1 cellular context compared by ENCODE assay signal in the genomic region with DNA sequence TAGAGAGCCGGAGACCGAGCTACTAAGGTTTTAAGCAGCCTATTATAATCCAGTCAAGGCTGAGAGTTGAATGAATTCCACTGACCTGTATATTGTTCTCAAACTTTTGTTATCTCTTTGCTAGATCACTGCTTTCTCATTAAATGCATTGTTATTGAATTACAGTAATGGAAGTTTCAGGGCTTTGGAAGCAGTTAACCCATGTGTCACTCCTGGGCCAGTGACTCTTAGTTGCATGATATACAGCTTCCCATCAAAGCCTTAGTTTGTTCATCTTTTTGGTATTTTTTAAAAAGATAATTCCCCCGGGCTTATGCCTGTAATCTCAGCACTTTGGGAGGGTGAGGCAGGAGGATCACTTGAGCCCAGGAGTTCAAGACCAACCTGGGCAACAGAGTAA.
TF ChIP-seq lines count a peak whose summit lies in the region.

No MANE protein-coding gene starts in this region.

TF ChIP-seq in SK-N-SH treated with all-trans-retinoic acid at 6 μM for 48 hours, 23 proteins besides CTCF, POLR2A, EP300 and RAD21 (continued from another document):
- TF ChIP-seq, protein P1, sequence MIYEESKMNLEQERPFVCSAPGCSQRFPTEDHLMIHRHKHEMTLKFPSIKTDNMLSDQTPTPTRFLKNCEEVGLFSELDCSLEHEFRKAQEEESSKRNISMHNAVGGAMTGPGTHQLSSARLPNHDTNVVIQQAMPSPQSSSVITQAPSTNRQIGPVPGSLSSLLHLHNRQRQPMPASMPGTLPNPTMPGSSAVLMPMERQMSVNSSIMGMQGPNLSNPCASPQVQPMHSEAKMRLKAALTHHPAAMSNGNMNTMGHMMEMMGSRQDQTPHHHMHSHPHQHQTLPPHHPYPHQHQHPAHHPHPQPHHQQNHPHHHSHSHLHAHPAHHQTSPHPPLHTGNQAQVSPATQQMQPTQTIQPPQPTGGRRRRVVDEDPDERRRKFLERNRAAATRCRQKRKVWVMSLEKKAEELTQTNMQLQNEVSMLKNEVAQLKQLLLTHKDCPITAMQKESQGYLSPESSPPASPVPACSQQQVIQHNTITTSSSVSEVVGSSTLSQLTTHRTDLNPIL (CRISPR knock-in tag; IDR thresholded peaks at IDR 0.05; ENCODE audit: low read depth) = peak; percentile 92
- no peak for TF ChIP-seq TCF4 (CRISPR knock-in tag; IDR thresholded peaks at IDR 0.05; ENCODE audit: borderline replicate concordance)
- peak; percentile 72 for TF ChIP-seq ZFP3 (CRISPR knock-in tag; IDR thresholded peaks at IDR 0.05)
- no peak for TF ChIP-seq TOX (CRISPR knock-in tag; IDR thresholded peaks at IDR 0.05; ENCODE audit: borderline replicate concordance)
- TF ChIP-seq ESRRG (CRISPR knock-in tag; IDR thresholded peaks at IDR 0.05) = peak; percentile 85
- TF ChIP-seq, protein P2, sequence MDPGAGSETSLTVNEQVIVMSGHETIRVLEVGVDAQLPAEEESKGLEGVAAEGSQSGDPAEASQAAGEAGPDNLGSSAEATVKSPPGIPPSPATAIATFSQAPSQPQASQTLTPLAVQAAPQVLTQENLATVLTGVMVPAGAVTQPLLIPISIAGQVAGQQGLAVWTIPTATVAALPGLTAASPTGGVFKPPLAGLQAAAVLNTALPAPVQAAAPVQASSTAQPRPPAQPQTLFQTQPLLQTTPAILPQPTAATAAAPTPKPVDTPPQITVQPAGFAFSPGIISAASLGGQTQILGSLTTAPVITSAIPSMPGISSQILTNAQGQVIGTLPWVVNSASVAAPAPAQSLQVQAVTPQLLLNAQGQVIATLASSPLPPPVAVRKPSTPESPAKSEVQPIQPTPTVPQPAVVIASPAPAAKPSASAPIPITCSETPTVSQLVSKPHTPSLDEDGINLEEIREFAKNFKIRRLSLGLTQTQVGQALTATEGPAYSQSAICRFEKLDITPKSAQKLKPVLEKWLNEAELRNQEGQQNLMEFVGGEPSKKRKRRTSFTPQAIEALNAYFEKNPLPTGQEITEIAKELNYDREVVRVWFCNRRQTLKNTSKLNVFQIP (CRISPR knock-in tag; IDR thresholded peaks at IDR 0.05; ENCODE audit: borderline replicate concordance, low read depth) = peak; percentile 41; the same call in 1 of the 2 replicates
- TF ChIP-seq SNAI2 (CRISPR knock-in tag; IDR thresholded peaks at IDR 0.05) = no peak
- TF ChIP-seq ZNF70 (CRISPR knock-in tag; IDR thresholded peaks at IDR 0.05) = no peak
- 0 out of 2 replicates have a peak, but pooled peaks have one; percentile 25 for TF ChIP-seq ZC3H10 (CRISPR knock-in tag; IDR thresholded peaks at IDR 0.05)
- peak; percentile 70; the same call in 1 of the 2 replicates for TF ChIP-seq GLIS3 (CRISPR knock-in tag; IDR thresholded peaks at IDR 0.05)
- TF ChIP-seq ISL1 (CRISPR knock-in tag; IDR thresholded peaks at IDR 0.05) = peak; percentile 99
- no peak for TF ChIP-seq BACH2 (CRISPR knock-in tag; IDR thresholded peaks at IDR 0.05; ENCODE audit: borderline replicate concordance)
- no peak for TF ChIP-seq ZNF8 (CRISPR knock-in tag; IDR thresholded peaks at IDR 0.05)
- TF ChIP-seq ZNF565 (CRISPR knock-in tag; conservative IDR thresholded peaks at IDR 0.05; ENCODE audit: low read depth) = no peak
